Comparison of ENCODE assay signal across 23 cellular contexts in genomic region chr19:1952635-1953034, GRCh38. TPM values are rescaled to one million over a fixed set of nuclear protein-coding genes. Genes with fewer than 3 reads are reported as not detected.
DNase-seq lines count a peak whose midpoint lies in the region; ATAC-seq and TF ChIP-seq lines count a peak whose summit lies in the region.
"Had no signal": no experiment of that assay in that cellular context is flagged by ENCODE, and none has a peak within 500 bp of the region (broad histone marks: within the 10 kb centered on the region; RNA-seq: fewer than 3 reads in every experiment).

No MANE protein-coding gene starts in this region.

- H4K20me1 ChIP-seq in GM23248 (ENCODE audit: insufficient read depth) (no peaks in the 10 kb centered on the region), IMR-90 (ENCODE audit: insufficient read depth, low read length) (peaks cover 93% of the 10 kb centered on the region)

- peaks cover 3% of the 10 kb centered on the region for H3K27me3 Mint-ChIP-seq in nephron progenitor cell (ENCODE audit: low read depth, poor library complexity)
- no peaks in the 10 kb centered on the region for H3K27me3 Mint-ChIP-seq in activated naive CD4-positive, alpha-beta T cell treated with anti-CD3 and anti-CD28 coated beads for 36 hours (ENCODE audit: low read depth)
- H3K27me3 Mint-ChIP-seq: IgD-negative memory B cell had no signal

- H3K9ac ChIP-seq in GM23248 (no peak overlapping the region), IMR-90 (ENCODE audit: low read depth, low read length) (no peak overlapping the region)

- H3K9me1 ChIP-seq in IMR-90 (ENCODE audit: insufficient read depth, low read length): peaks cover 2% of the 10 kb centered on the region; the same call in 1 of the 2 replicates

- H3K27ac ChIP-seq in GM23248: no peak overlapping the region
- H3K27ac ChIP-seq in IMR-90 (ENCODE audit: insufficient read depth, low read length): no peak overlapping the region
- H3K27ac ChIP-seq: SJCRH30 had no signal

- no peaks in the 10 kb centered on the region for H3F3A ChIP-seq in GM23248 (ENCODE audit: insufficient read depth)

- no peaks in the 10 kb centered on the region for H3K9me3 ChIP-seq in GM23248 (ENCODE audit: low read depth)
- H3K9me3 ChIP-seq in IMR-90 (ENCODE audit: control insufficient read depth, insufficient read depth, low read length): no peaks in the 10 kb centered on the region
- H3K9me3 ChIP-seq: SJCRH30 had no signal

- H3K4ac ChIP-seq in IMR-90 (ENCODE audit: low read depth, low read length): no peak overlapping the region

- no TSS peak for BruUV-seq in IMR-90 (replicated peaks; lab: Mats Ljungman, UMichigan)

- no peak overlapping the region for H4K91ac ChIP-seq in IMR-90 (ENCODE audit: insufficient read depth, low read depth, low read length)

- H3K36me3 Mint-ChIP-seq in nephron progenitor cell (ENCODE audit: low read depth): peaks cover 30% of the 10 kb centered on the region
- H3K36me3 Mint-ChIP-seq in activated naive CD4-positive, alpha-beta T cell treated with anti-CD3 and anti-CD28 coated beads for 36 hours (ENCODE audit: low read depth): peaks cover 4% of the 10 kb centered on the region

- H2AFZ ChIP-seq in GM23248 (no peak overlapping the region), IMR-90 (replicated peaks; ENCODE audit: low read length, poor library complexity) (no peak overlapping the region)

- peaks cover 23% of the 10 kb centered on the region for H3K4me1 Mint-ChIP-seq in nephron progenitor cell
- peaks cover 21% of the 10 kb centered on the region for H3K4me1 Mint-ChIP-seq in activated naive CD4-positive, alpha-beta T cell treated with anti-CD3 and anti-CD28 coated beads for 36 hours (ENCODE audit: low read depth)

- peaks cover 99% of the 10 kb centered on the region for H3K79me2 ChIP-seq in GM23248 (ENCODE audit: insufficient read depth)

- H2AK9ac ChIP-seq in IMR-90 (replicated peaks; ENCODE audit: low read depth, low read length, poor library complexity): no peak overlapping the region

- H3K18ac ChIP-seq in IMR-90 (ENCODE audit: low read depth, low read length): no peak overlapping the region

- H3K23ac ChIP-seq in IMR-90 (ENCODE audit: low read depth, low read length): no peak overlapping the region

- H3K27ac Mint-ChIP-seq in nephron progenitor cell: peak overlapping the region; percentile 61
- H3K27ac Mint-ChIP-seq in activated naive CD4-positive, alpha-beta T cell treated with anti-CD3 and anti-CD28 coated beads for 36 hours: no peak overlapping the region
- H3K27ac Mint-ChIP-seq: IgD-negative memory B cell had no signal

- dilution Hi-C loops in IMR-90 (cut with HindIII; ENCODE audit: low sequenced_read_pairs, unreplicated experiment): no loop called here

- H4K5ac ChIP-seq in IMR-90 (ENCODE audit: low read depth, low read length): no peak overlapping the region

- H3K4me3 ChIP-seq in GM23248: no peak overlapping the region
- H3K4me3 ChIP-seq in IMR-90 (ENCODE audit: insufficient read depth, low read depth, low read length): no peak overlapping the region
- H3K4me3 ChIP-seq: SJCRH30 had no signal

- H2BK20ac ChIP-seq in IMR-90 (ENCODE audit: low read depth, low read length): no peak overlapping the region

- WGBS in GM23248 (ENCODE audit: low coverage in 1 of 2, low lambda C conversion rate in 2 of 2, missing lambda C conversion rate in 2 of 2), 2 experiments: 85% methylated on average over 21 of the region's 21 CpGs
- 82% methylated on average over 20 of the region's 21 CpGs; no CpG with 5 or more reads in 1 of the 2 experiments for WGBS in IMR-90 (ENCODE audit: extremely low coverage in 2 of 2, insufficient read length in 1 of 2), 2 experiments

- TF ChIP-seq POLR2A in IMR-90 (IDR thresholded peaks at IDR 0.05; ENCODE audit: low read depth, low read length) (no peak), erythroblast (IDR thresholded peaks at IDR 0.05; ENCODE audit: low read length) (no peak)

- H2BK15ac ChIP-seq in IMR-90 (ENCODE audit: low read depth, low read length): no peak overlapping the region

- H2AK5ac ChIP-seq in IMR-90 (ENCODE audit: low read depth, low read length): no peak overlapping the region

- no peak overlapping the region for H3K14ac ChIP-seq in IMR-90 (replicated peaks; ENCODE audit: low read depth, low read length)

- no peak for TF ChIP-seq RAD21 in IMR-90 (IDR thresholded peaks at IDR 0.05; ENCODE audit: low read length)

- no peaks in the 10 kb centered on the region for H3K9me3 Mint-ChIP-seq in nephron progenitor cell
- H3K9me3 Mint-ChIP-seq in activated naive CD4-positive, alpha-beta T cell treated with anti-CD3 and anti-CD28 coated beads for 36 hours: no peaks in the 10 kb centered on the region
- H3K9me3 Mint-ChIP-seq: CD14-positive monocyte, IgD-negative memory B cell had no signal

- TF ChIP-seq CTCF in IMR-90 (conservative IDR thresholded peaks at IDR 0.05; ENCODE audit: low read depth, low read length): no peak
- TF ChIP-seq CTCF in nephron progenitor cell (IDR thresholded peaks at IDR 0.05): no peak

- peak; percentile 43 for DNase-seq in GM23248
- no peak for DNase-seq in IMR-90
- DNase-seq in erythroblast (lab: John Stamatoyannopoulos, UW): peak; percentile 59 to 72
- no peak for DNase-seq in nephron progenitor cell
- no peak for DNase-seq in activated naive CD4-positive, alpha-beta T cell treated with anti-CD3 and anti-CD28 coated beads for 36 hours
- DNase-seq in stimulated activated CD4-positive, alpha-beta T cell treated with anti-CD3 and anti-CD28 coated beads, Interleukin-1b, Interleukin-23, amount 100 ng/mL, for 48 hours: no peak
- no peak for DNase-seq in MV-4-11 (lab: John Stamatoyannopoulos, UW)
- DNase-seq: Calu3, DND-41, NCI-H1105 treated with DMSO at 0.1 percent for 48 hours, NCI-H146, NCI-H1930, NCI-H2107, NCI-H446, NCI-H524 treated with DMSO at 0.1 percent for 48 hours, NCI-H774, PC-3, SJCRH30 had no signal

- no peak overlapping the region for H4K8ac ChIP-seq in IMR-90 (ENCODE audit: low read depth in 2 of 2, low read length in 2 of 2)

- no peak overlapping the region for H3K4me3 Mint-ChIP-seq in nephron progenitor cell
- no peak overlapping the region for H3K4me3 Mint-ChIP-seq in activated naive CD4-positive, alpha-beta T cell treated with anti-CD3 and anti-CD28 coated beads for 36 hours
- H3K4me3 Mint-ChIP-seq: CD14-positive monocyte had no signal

- H3K56ac ChIP-seq in IMR-90 (ENCODE audit: extremely low read depth, insufficient read depth, low read length): no peak overlapping the region

- peaks cover 12 to 74% of the 10 kb centered on the region in 2 experiments; a peak in 3 of 4 replicates for H3K79me1 ChIP-seq in IMR-90 (ENCODE audit: low read depth in 1 of 2, low read length in 2 of 2)

- H3K4me1 ChIP-seq in GM23248 (ENCODE audit: insufficient read depth) (no peaks in the 10 kb centered on the region), IMR-90 (ENCODE audit: control insufficient read depth, insufficient read depth, low read length) (no peaks in the 10 kb centered on the region)
- H3K4me1 ChIP-seq: SJCRH30 had no signal

- no peak overlapping the region for H3K4me2 ChIP-seq in GM23248 (ENCODE audit: unreplicated experiment)
- H3K4me2 ChIP-seq in IMR-90 (ENCODE audit: low read depth, low read length): no peak overlapping the region

- POLR2A ChIA-PET in IMR-90 (lab: Charles Lee; ENCODE audit: unreplicated experiment): no interaction called here

- H2BK5ac ChIP-seq in IMR-90 (ENCODE audit: low read depth, low read length, poor library complexity, severe bottlenecking): no peak overlapping the region

- intact Hi-C loops in IMR-90 (cut with micrococcal nuclease): no loop called here
- intact Hi-C loops in activated naive CD4-positive, alpha-beta T cell treated with anti-CD3 and anti-CD28 coated beads for 36 hours (cut with micrococcal nuclease): no loop called here

- no peaks in the 10 kb centered on the region for H3K36me3 ChIP-seq in GM23248 (ENCODE audit: low read depth)
- peaks cover 17% of the 10 kb centered on the region; the same call in 1 of the 2 replicates for H3K36me3 ChIP-seq in IMR-90 (ENCODE audit: control insufficient read depth, insufficient read depth, low read length)

- no peaks in the 10 kb centered on the region for H3K27me3 ChIP-seq in GM23248 (replicated peaks; ENCODE audit: insufficient read depth)
- no peaks in the 10 kb centered on the region for H3K27me3 ChIP-seq in IMR-90 (ENCODE audit: control insufficient read depth, insufficient read depth, low read length)
- H3K27me3 ChIP-seq: SJCRH30 had no signal

- ATAC-seq in IMR-90 (ENCODE audit: low read depth): peak; percentile 21; the same call in 1 of the 2 replicates
- no peak for ATAC-seq in GM19023 (IDR thresholded peaks at IDR 0.05; ENCODE audit: unreplicated experiment)
- ATAC-seq: PC-3, Right ventricle myocardium inferior, SK-N-SH treated with all-trans-retinoic acid at 6 μM for 48 hours had no signal

- in situ Hi-C loops in GM23248 (cut with MboI): no loop called here
- in situ Hi-C loops in IMR-90 (cut with MboI; ENCODE audit: low sequenced_read_pairs): no loop called here

- CTCF ChIA-PET in IMR-90 (lab: Yijun Ruan, JAX): no interaction called here
- CTCF ChIA-PET in activated naive CD4-positive, alpha-beta T cell treated with anti-CD3 and anti-CD28 coated beads for 36 hours (lab: Charles Lee): no interaction called here

- no peaks in the 10 kb centered on the region for H3K9me2 ChIP-seq in GM23248 (ENCODE audit: insufficient read depth)

- no peak overlapping the region for H2BK120ac ChIP-seq in IMR-90 (ENCODE audit: low read depth, low read length)

RNA-seq across cellular contexts. Expression of gene CSNK1G2, which starts 11.7 kb away (rescaled TPM):
- total RNA-seq in GM23248 (2014; rRNA removed; shearing (Covaris generic)): 76.6 and 81.4 TPM in 2 replicates
- polyA plus RNA-seq in GM23248 (2016; fragmentation: Nextera tagmentation; extraction: Ambion mirVana) (9.5 and 15.2 TPM in 2 replicates), IMR-90 (2012; rRNA removed) (96.3 and 124 TPM in 2 replicates)
- total RNA-seq in IMR-90 (2012; rRNA removed): 35.6 and 38.0 TPM in 2 replicates
- polyA plus RNA-seq in IMR-90 (2012; cell fraction: cytosol; rRNA removed): 41.7 and 73.8 TPM in 2 replicates
- 374 and 949 TPM in 2 replicates for polyA plus RNA-seq in IMR-90 (2012; cell fraction: nucleus; rRNA removed; ENCODE audit: low replicate concordance)
- 10 to 100 TPM; 50.6 to 51.0 TPM for total RNA-seq in activated naive CD4-positive, alpha-beta T cell treated with anti-CD3 and anti-CD28 coated beads for 36 hours

RNA-seq across cellular contexts. Expression of gene ADAT3, which starts 47.4 kb away (rescaled TPM):
- total RNA-seq in GM23248 (2014; rRNA removed; shearing (Covaris generic)): 0.22 and 3.2 TPM in 2 replicates
- polyA plus RNA-seq in GM23248 (2016; fragmentation: Nextera tagmentation; extraction: Ambion mirVana) (2.4 and 3.2 TPM in 2 replicates), IMR-90 (2012; rRNA removed) (2.8 and 3.6 TPM in 2 replicates)
- 0.28 and 0.36 TPM in 2 replicates for total RNA-seq in IMR-90 (2012; rRNA removed)
- 2.5 and 5.0 TPM in 2 replicates for polyA plus RNA-seq in IMR-90 (2012; cell fraction: cytosol; rRNA removed)
- 4.0 and 16.1 TPM in 2 replicates for polyA plus RNA-seq in IMR-90 (2012; cell fraction: nucleus; rRNA removed; ENCODE audit: low replicate concordance)
- total RNA-seq in activated naive CD4-positive, alpha-beta T cell treated with anti-CD3 and anti-CD28 coated beads for 36 hours: 1 to 10 TPM; 3.0 to 3.4 TPM

RNA-seq across cellular contexts. Expression of gene SCAMP4, which starts 47.4 kb away (rescaled TPM):
- 110 and 185 TPM in 2 replicates for total RNA-seq in GM23248 (2014; rRNA removed; shearing (Covaris generic))
- polyA plus RNA-seq in GM23248 (2016; fragmentation: Nextera tagmentation; extraction: Ambion mirVana) (73.9 and 81.9 TPM in 2 replicates), IMR-90 (2012; rRNA removed) (24.0 and 28.1 TPM in 2 replicates)
- total RNA-seq in IMR-90 (2012; rRNA removed): 10.8 and 16.1 TPM in 2 replicates
- polyA plus RNA-seq in IMR-90 (2012; cell fraction: cytosol; rRNA removed): 24.9 and 55.9 TPM in 2 replicates
- polyA plus RNA-seq in IMR-90 (2012; cell fraction: nucleus; rRNA removed; ENCODE audit: low replicate concordance): 46.2 and 111 TPM in 2 replicates
- 10 to 100 TPM; 12.1 to 14.5 TPM for total RNA-seq in activated naive CD4-positive, alpha-beta T cell treated with anti-CD3 and anti-CD28 coated beads for 36 hours

Comparison
In these comparisons a context has a peak if more than half of its experiments do, and no peak if none do; other contexts are left out.
1. DNase-seq: peak in GM23248 (single experiment) and erythroblast (2 of 2); none in IMR-90 (single experiment), nephron progenitor cell (single experiment), activated naive CD4-positive, alpha-beta T cell treated with anti-CD3 and anti-CD28 coated beads for 36 hours (single experiment), stimulated activated CD4-positive, alpha-beta T cell treated with anti-CD3 and anti-CD28 coated beads, Interleukin-1b, Interleukin-23, amount 100 ng/mL, for 48 hours (single experiment) and MV-4-11 (single experiment).